ENCODE assay signal across 16 cellular contexts in genomic region chr11:2701898-2702434, GRCh38. TPM values are rescaled to one million over a fixed set of nuclear protein-coding genes. Genes with fewer than 3 reads are reported as not detected.
A peak's percentile ranks its signal among the peaks of the same experiment; 100 is the strongest.
DNase-seq lines count a peak whose midpoint lies in the region; ATAC-seq and TF ChIP-seq lines count a peak whose summit lies in the region.
"Had no signal": no experiment of that assay in that cellular context is flagged by ENCODE, and none has a peak within 500 bp of the region (broad histone marks: within the 10 kb centered on the region; RNA-seq: fewer than 3 reads in every experiment).

No MANE protein-coding gene starts in this region.

- H3K36me3 ChIP-seq in RWPE2 (ENCODE audit: low read depth), result peaks cover 4% of the 10 kb centered on the region
- no peaks in the 10 kb centered on the region for H3K36me3 ChIP-seq in sigmoid colon

- no peak overlapping the region for H3K4me3 ChIP-seq in RWPE2 (ENCODE audit: severe bottlenecking)
- H3K4me3 ChIP-seq in sigmoid colon, result no peak overlapping the region
- H3K4me3 ChIP-seq: mucosa of descending colon, skin epidermis had no signal

- no peak for TF ChIP-seq EP300 in sigmoid colon (IDR thresholded peaks at IDR 0.05)

- ATAC-seq in RWPE2 (ENCODE audit: low read depth) (no peak), GM21360 (IDR thresholded peaks at IDR 0.05; ENCODE audit: unreplicated experiment) (no peak), HG02885 (IDR thresholded peaks at IDR 0.05; ENCODE audit: poor library complexity, unreplicated experiment) (no peak)
- ATAC-seq: mucosa of descending colon had no signal

- WGBS in sigmoid colon, 2 donors, result 94 to 95% methylated on average over 5 of the region's 5 CpGs

- H3K4me1 ChIP-seq in RWPE2 (ENCODE audit: insufficient read depth, poor library complexity, severe bottlenecking), result peaks cover 5% of the 10 kb centered on the region
- peaks cover 0 to 10% (median 0%) of the 10 kb centered on the region in 4 donors for H3K4me1 ChIP-seq in sigmoid colon

- H3K27me3 ChIP-seq in RWPE2 (ENCODE audit: insufficient read depth, poor library complexity, severe bottlenecking) (no peaks in the 10 kb centered on the region), sigmoid colon (no peaks in the 10 kb centered on the region)

- H3K9me3 ChIP-seq in RWPE2 (ENCODE audit: severe bottlenecking), result no peaks in the 10 kb centered on the region
- H3K9me3 ChIP-seq in sigmoid colon, result no peaks in the 10 kb centered on the region

- intact Hi-C loops in sigmoid colon (cut with DNase I), result loop anchor here (2.0 kb wide), 1 partner anchor 183 kb away; the partner anchor contains the start of gene CDKN1C

- peak; percentile 2 for DNase-seq in activated CD8-positive, alpha-beta memory T cell treated with anti-CD3 and anti-CD28 coated beads, Interleukin-2, amount 50 U/mL, for 4 hours
- no peak for DNase-seq in activated CD8-positive, alpha-beta memory T cell treated with anti-CD3 and anti-CD28 coated beads, Interleukin-2, amount 50 U/mL, for 48 hours
- DNase-seq in RWPE2 (ENCODE audit: low spot score) (peak; percentile 11), islet precursor cell (peak; percentile 14), sigmoid colon (peak; percentile 32), activated gamma-delta T cell (lab: John Stamatoyannopoulos, UW) (no peak)
- DNase-seq: activated CD4-positive, CD25-positive, alpha-beta regulatory T cell treated with anti-CD3 and anti-CD28 coated beads, Interleukin-2, amount 50 U/mL, for 72 hours; CD4-positive, alpha-beta T cell; effector CD4-positive, alpha-beta T cell; hippocampal formation; Kasumi-1; NCI-H1105 treated with DMSO at 0.1 percent for 48 hours had no signal

- no peak for TF ChIP-seq POLR2A in sigmoid colon (IDR thresholded peaks at IDR 0.05)

- no peak overlapping the region for H3K27ac ChIP-seq in RWPE2 (ENCODE audit: poor library complexity, severe bottlenecking)
- peak overlapping the region in 3 of 4 donors; percentile 85 to 95 (median 93) for H3K27ac ChIP-seq in sigmoid colon

- TF ChIP-seq CTCF in RWPE2 (IDR thresholded peaks at IDR 0.05; ENCODE audit: poor library complexity, severe bottlenecking), result no peak
- TF ChIP-seq CTCF in sigmoid colon (IDR thresholded peaks at IDR 0.05), result no peak

RNA-seq across cellular contexts. Expression of gene KCNQ1OT1, which starts 2.2 kb away (rescaled TPM):
- 1 to 10 TPM in 3 of 4 donors, under 1 TPM in 1; 0.99 to 3.6 (median 1.4) TPM for total RNA-seq in sigmoid colon
- polyA plus RNA-seq in sigmoid colon, result under 1 TPM; under 0.01 to 0.32 (median under 0.01) TPM

Comparison
In these comparisons a context has a peak if more than half of its experiments do, and no peak if none do; other contexts are left out.
1. DNase-seq: peak in activated CD8-positive, alpha-beta memory T cell treated with anti-CD3 and anti-CD28 coated beads, Interleukin-2, amount 50 U/mL, for 4 hours (single experiment), RWPE2 (single experiment), islet precursor cell (single experiment) and sigmoid colon (single experiment); none in activated CD8-positive, alpha-beta memory T cell treated with anti-CD3 and anti-CD28 coated beads, Interleukin-2, amount 50 U/mL, for 48 hours (single experiment) and activated gamma-delta T cell (single experiment).